8 cellular contexts compared by ENCODE assay signal in genomic region chr12:7189398-7190267, GRCh38. TPM values are rescaled to one million over a fixed set of nuclear protein-coding genes. Genes with fewer than 3 reads are reported as not detected.
DNase-seq lines count a peak whose midpoint lies in the region; ATAC-seq and TF ChIP-seq lines count a peak whose summit lies in the region.

PEX5 (plus strand) TSS chr12:7189686; CDS start chr12:7190378, 692 bp downstream.

- TF ChIP-seq CTCF in epithelial cell of esophagus (IDR thresholded peaks at IDR 0.05; ENCODE audit: insufficient read depth, low read depth, low read length, missing control alignments): no peak

- DNase-seq in DMS 273 (lab: John Stamatoyannopoulos, UW; ENCODE audit: unreplicated experiment): peak; percentile 93
- peak; percentile 74 for DNase-seq in HuH-7.5 (ENCODE audit: low spot score)
- DNase-seq in OCI-M1 (lab: John Stamatoyannopoulos, UW): peak; percentile 97
- peak; percentile 72 for DNase-seq in activated T-cell treated with anti-CD3 and anti-CD28 coated beads for 4 hours
- peak; percentile 96 for DNase-seq in epithelial cell of esophagus (ENCODE audit: low read depth)
- DNase-seq in stimulated activated CD8-positive, alpha-beta memory T cell treated with anti-CD3 and anti-CD28 coated beads, Interleukin-2, amount 100 ng/mL, for 48 hours (ENCODE audit: low read depth in 2 of 2): peak; percentile 73 to 74

- H3K4me3 ChIP-seq in epithelial cell of esophagus (ENCODE audit: low read length) (peak within 1 kb of the TSS; percentile 88), mononuclear cell (ENCODE audit: low read length) (peak within 1 kb of the TSS; percentile 94)

- ATAC-seq in GM21526 (IDR thresholded peaks at IDR 0.05; ENCODE audit: low FRiP score, unreplicated experiment): peak; percentile 93

- no peaks in the 10 kb centered on the region for H3K9me3 ChIP-seq in mononuclear cell (ENCODE audit: low read depth, low read length)

- H3K27me3 ChIP-seq in mononuclear cell (ENCODE audit: insufficient read depth, low read length): no peaks in the 10 kb centered on the region

- peaks cover 21% of the 10 kb centered on the region for H3K4me1 ChIP-seq in mononuclear cell (ENCODE audit: insufficient read depth, low read length)

RNA-seq across cellular contexts. Expression of gene PEX5, which starts in this region (rescaled TPM):
- total RNA-seq in mononuclear cell: 11.9 TPM

Comparison
In these comparisons a context has a peak if more than half of its experiments do, and no peak if none do; other contexts are left out.
1. Peak in every context shown above with its lines: DNase-seq, ATAC-seq and H3K4me3 ChIP-seq.